1 cellular context compared by ENCODE assay signal in the genomic region with DNA sequence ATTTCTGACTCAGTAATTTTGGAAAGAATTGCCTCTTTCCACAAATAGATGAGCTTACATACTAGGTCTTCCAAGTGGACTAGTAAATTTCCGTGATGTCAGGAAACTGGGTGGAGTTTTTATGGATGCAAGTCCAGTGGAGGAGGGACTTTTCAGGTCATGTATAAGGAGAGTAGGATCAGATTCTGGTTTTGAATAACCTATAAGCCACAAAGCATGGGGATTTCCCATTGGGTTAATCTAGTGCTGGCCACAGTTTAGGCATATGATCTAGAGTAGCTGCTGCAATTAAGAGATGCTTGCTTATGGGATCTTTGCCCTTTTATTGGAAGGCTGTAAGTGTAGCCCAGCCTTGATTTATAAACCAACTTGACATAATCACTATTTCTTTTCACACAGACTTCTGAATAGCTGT.
TF ChIP-seq lines count a peak whose summit lies in the region.

No MANE protein-coding gene starts in this region.

TF ChIP-seq in endothelial cell of umbilical vein, 7 proteins besides CTCF, POLR2A, EP300 and RAD21 (continued from another document):
- no peak for TF ChIP-seq FOS (IDR thresholded peaks at IDR 0.05; ENCODE audit: borderline replicate concordance, insufficient read depth, low read length)
- no peak for TF ChIP-seq MYC (IDR thresholded peaks at IDR 0.05; ENCODE audit: low read depth, low read length)
- TF ChIP-seq JUN (IDR thresholded peaks at IDR 0.05; ENCODE audit: borderline replicate concordance, insufficient read depth, insufficient read length, low read depth) = no peak
